27 cellular contexts compared by ENCODE assay signal in genomic region chr20:44016525-44016924, GRCh38.
"Had no signal": no experiment of that assay in that cellular context is flagged by ENCODE, and none has a peak within 500 bp of the region (broad histone marks: within the 10 kb centered on the region; RNA-seq: fewer than 3 reads in every experiment).

No MANE protein-coding gene starts in this region.

- ATAC-seq: left lung; lower lobe of right lung; right lobe of liver; stimulated activated memory B cell treated with anti-CD40 and anti-IgM and Interleukin-4, amounts not matched to agents 10 μg/mL and 1 μg/mL and 100 μg/mL, for 72 hours; stimulated activated naive CD8-positive, alpha-beta T cell treated with anti-CD3 and anti-CD28 coated beads, Interleukin-15, amount 100 ng/mL, for 72 hours had no signal

- H3K4me3 ChIP-seq: left lung, lower lobe of right lung, mucosa of descending colon, ovary, right lobe of liver, smooth muscle cell, tibial artery had no signal

- H3K4me2 ChIP-seq: smooth muscle cell had no signal

- H3K27ac ChIP-seq: left lung, lower lobe of right lung, ovary, right lobe of liver, tibial artery had no signal

- DNase-seq: activated CD4-positive, alpha-beta memory T cell treated with anti-CD3 and anti-CD28 coated beads for 36 hours; activated CD4-positive, alpha-beta T cell treated with anti-CD3 and anti-CD28 coated beads for 4 hours; activated CD8-positive, alpha-beta memory T cell treated with anti-CD3 and anti-CD28 coated beads, Interleukin-2, amount 50 U/mL, for 4 hours; activated effector memory CD4-positive, alpha-beta T cell treated with anti-CD3 and anti-CD28 coated beads, Interleukin-2, amount 50 U/mL, for 16 hours; activated naive CD4-positive, alpha-beta T cell treated with anti-CD3 and anti-CD28 coated beads, Interleukin-2, amount 50 U/mL, for 16 hours; activated T-cell treated with anti-CD3 and anti-CD28 coated beads, Interleukin-2, amount 50 U/mL, for 1 hour; amygdala; caudate nucleus; dermis blood vessel endothelial cell; effector CD4-positive, alpha-beta T cell; glutamatergic neuron; left lung; lower lobe of right lung; mesenchymal stem cell; mucosa of descending colon; nephron progenitor cell; ovary; right lobe of liver; stimulated activated CD4-positive, alpha-beta T cell treated with anti-CD3 and anti-CD28 coated beads, Interleukin-1b, Interleukin-23, amount 100 ng/mL, for 48 hours; stimulated activated CD4-positive, alpha-beta T cell treated with anti-CD3 and anti-CD28 coated beads, Interleukin-4, amount 100 ng/mL, for 4 hours; stimulated activated CD8-positive, alpha-beta memory T cell treated with anti-CD3 and anti-CD28 coated beads, Interleukin-4, amount 100 ng/mL, for 48 hours; stimulated activated naive CD8-positive, alpha-beta T cell treated with anti-CD3 and anti-CD28 coated beads, Interleukin-15, amount 100 ng/mL, for 72 hours; substantia nigra; T-helper 1 cell; tibial artery had no signal

- H3K9me3 ChIP-seq: left lung, lower lobe of right lung, mucosa of descending colon, ovary, right lobe of liver, tibial artery had no signal

- H3K36me3 ChIP-seq: left lung, lower lobe of right lung, ovary, right lobe of liver, tibial artery had no signal

- H3K27me3 ChIP-seq: ovary, right lobe of liver had no signal

- H3K4me1 ChIP-seq: right lobe of liver had no signal
